In the genomic region with DNA sequence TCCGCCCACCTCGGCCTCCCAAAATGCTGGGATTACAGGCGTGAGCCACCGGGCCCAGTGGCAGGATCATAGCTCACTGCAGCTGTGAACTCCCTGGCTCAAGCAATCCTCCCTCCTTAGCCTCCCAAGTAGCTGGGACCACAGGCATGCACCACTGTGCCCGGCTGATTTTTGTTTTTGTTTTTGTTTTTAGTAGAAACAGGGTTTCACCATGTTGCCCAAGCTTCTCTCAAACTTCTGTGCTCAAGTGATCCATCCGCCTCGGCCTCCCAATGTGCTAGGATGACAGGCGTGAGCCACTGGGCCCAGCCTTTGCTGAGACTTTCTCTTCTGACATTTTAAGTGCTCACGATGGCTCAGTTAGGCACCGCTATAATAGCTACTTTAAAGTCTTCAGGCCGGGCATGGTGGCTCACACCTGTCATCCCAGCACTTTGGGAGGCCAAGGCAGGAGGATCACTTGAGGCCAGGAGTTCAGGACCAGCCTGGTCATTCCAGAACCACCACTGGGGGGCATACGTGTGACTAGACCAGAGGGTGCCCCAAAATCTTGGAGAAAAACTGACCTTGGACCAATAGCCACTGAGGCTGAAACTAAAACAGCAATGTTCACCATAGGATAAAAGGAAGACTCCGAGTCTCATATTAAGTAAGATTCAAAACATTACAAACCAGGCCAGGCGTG, we compare ENCODE assay signal across 1 cellular context.
A peak's percentile ranks its signal among the peaks of the same experiment; 100 is the strongest.
TF ChIP-seq lines count a peak whose summit lies in the region.

No MANE protein-coding gene starts in this region.

TF ChIP-seq in HepG2, 621 proteins besides CTCF, POLR2A, EP300 and RAD21:
- TF ChIP-seq ARID2 (CRISPR knock-in tag; IDR thresholded peaks at IDR 0.05; ENCODE audit: borderline replicate concordance): no peak
- TF ChIP-seq ZMYM3 (CRISPR knock-in tag; IDR thresholded peaks at IDR 0.05): 0 out of 2 replicates have a peak, but pooled peaks have one; percentile 48
- TF ChIP-seq, protein P1, sequence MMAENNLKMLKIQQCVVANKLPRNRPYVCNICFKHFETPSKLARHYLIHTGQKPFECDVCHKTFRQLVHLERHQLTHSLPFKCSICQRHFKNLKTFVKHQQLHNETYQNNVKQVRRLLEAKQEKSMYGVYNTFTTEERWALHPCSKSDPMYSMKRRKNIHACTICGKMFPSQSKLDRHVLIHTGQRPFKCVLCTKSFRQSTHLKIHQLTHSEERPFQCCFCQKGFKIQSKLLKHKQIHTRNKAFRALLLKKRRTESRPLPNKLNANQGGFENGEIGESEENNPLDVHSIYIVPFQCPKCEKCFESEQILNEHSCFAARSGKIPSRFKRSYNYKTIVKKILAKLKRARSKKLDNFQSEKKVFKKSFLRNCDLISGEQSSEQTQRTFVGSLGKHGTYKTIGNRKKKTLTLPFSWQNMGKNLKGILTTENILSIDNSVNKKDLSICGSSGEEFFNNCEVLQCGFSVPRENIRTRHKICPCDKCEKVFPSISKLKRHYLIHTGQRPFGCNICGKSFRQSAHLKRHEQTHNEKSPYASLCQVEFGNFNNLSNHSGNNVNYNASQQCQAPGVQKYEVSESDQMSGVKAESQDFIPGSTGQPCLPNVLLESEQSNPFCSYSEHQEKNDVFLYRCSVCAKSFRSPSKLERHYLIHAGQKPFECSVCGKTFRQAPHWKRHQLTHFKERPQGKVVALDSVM (CRISPR knock-in tag; IDR thresholded peaks at IDR 0.05): peak; percentile 87
- no peak for TF ChIP-seq ZNF296 (CRISPR knock-in tag; conservative IDR thresholded peaks at IDR 0.05)
- TF ChIP-seq NFE2L1 (CRISPR knock-in tag; IDR thresholded peaks at IDR 0.05; ENCODE audit: borderline replicate concordance): no peak
